24 cellular contexts compared by ENCODE assay signal in genomic region chr7:2394566-2395082, GRCh38.
"Had no signal": no experiment of that assay in that cellular context is flagged by ENCODE, and none has a peak within 500 bp of the region (broad histone marks: within the 10 kb centered on the region; RNA-seq: fewer than 3 reads in every experiment).

No MANE protein-coding gene starts in this region.

- H3K4me1 ChIP-seq: prostate gland had no signal

- DNase-seq: heart right ventricle; islet precursor cell; left ventricle myocardium inferior; mesendoderm; naive B cell; retina; stimulated activated CD4-positive, alpha-beta T cell treated with anti-CD3 and anti-CD28 coated beads, Interleukin-12 subunit alpha, Interleukin-12 subunit beta, amount 100 ng/mL, for 4 hours; stimulated activated CD4-positive, alpha-beta T cell treated with anti-CD3 and anti-CD28 coated beads, Interleukin-15, amount 100 ng/mL, for 24 hours; stimulated activated CD4-positive, alpha-beta T cell treated with anti-CD3 and anti-CD28 coated beads, Interleukin-2, amount 100 ng/mL, for 24 hours; stimulated activated CD4-positive, alpha-beta T cell treated with anti-CD3 and anti-CD28 coated beads, Interleukin-4, amount 100 ng/mL, for 1 hour; stimulated activated naive B cell treated with anti-CD40 and anti-IgM and Interleukin-4, amounts not matched to agents 10 μg/mL and 1 μg/mL and 100 μg/mL, for 72 hours; stimulated activated naive CD8-positive, alpha-beta T cell treated with anti-CD3 and anti-CD28 coated beads, Interleukin-15, Interleukin-2, amounts not matched to agents 100 U/mL and 50 U/mL, for 24 hours; stomach; tibial artery; trophoblast cell; upper lobe of right lung had no signal

- H3K27ac ChIP-seq: hepatocyte, left ventricle myocardium inferior, pancreas, prostate gland, skin epidermis, stomach, thoracic aorta, tibial artery, upper lobe of right lung had no signal

- H2AFZ ChIP-seq: hepatocyte had no signal

- ATAC-seq: heart right ventricle; pancreas; right cardiac atrium; sciatic nerve; stimulated activated naive B cell treated with anti-CD40 and anti-IgM and Interleukin-4, amounts not matched to agents 10 μg/mL and 1 μg/mL and 100 μg/mL, for 72 hours; stimulated activated naive CD8-positive, alpha-beta T cell treated with anti-CD3 and anti-CD28 coated beads, Interleukin-15, Interleukin-2, amounts not matched to agents 100 U/mL and 50 U/mL, for 24 hours; upper lobe of right lung had no signal

- H3K27me3 ChIP-seq: heart right ventricle, hepatocyte, pancreas, stomach, tibial artery, upper lobe of right lung had no signal

- H3K4me2 ChIP-seq: hepatocyte had no signal

- H3K79me2 ChIP-seq: hepatocyte had no signal

- H3K4me3 ChIP-seq: heart right ventricle, hepatocyte, left ventricle myocardium inferior, lung, pancreas, prostate gland, skin epidermis, stomach, thoracic aorta, tibial artery, upper lobe of right lung had no signal

- H3K9me3 ChIP-seq: heart right ventricle, left ventricle myocardium inferior, pancreas, prostate gland, stomach, thoracic aorta, tibial artery, upper lobe of right lung had no signal

- FAIRE-seq: pancreas had no signal

- H3K36me3 ChIP-seq: heart right ventricle, left ventricle myocardium inferior, pancreas, prostate gland, stomach, thoracic aorta, upper lobe of right lung had no signal
